1 cellular context compared by ENCODE assay signal in genomic region chr2:96527990-96528679, GRCh38.
TF ChIP-seq lines count a peak whose summit lies in the region.

No MANE protein-coding gene starts in this region.

TF ChIP-seq in GM12878, 131 proteins besides CTCF, POLR2A, EP300 and RAD21 (continued from another document):
- TF ChIP-seq ZBED1 (IDR thresholded peaks at IDR 0.05; ENCODE audit: borderline replicate concordance) (no peak), ZNF384 (IDR thresholded peaks at IDR 0.05; ENCODE audit: borderline replicate concordance, low read depth, low read length) (peak; percentile 69), ZSCAN29 (IDR thresholded peaks at IDR 0.05) (no peak), IKZF1 (conservative IDR thresholded peaks at IDR 0.05) (no peak; the same call in 1 of the 2 replicates), SIX5 (IDR thresholded peaks at IDR 0.05; ENCODE audit: low read depth, low read length, severe bottlenecking) (no peak), ZBTB4 (CRISPR knock-in tag; IDR thresholded peaks at IDR 0.05) (no peak), SPI1 (IDR thresholded peaks at IDR 0.05; ENCODE audit: borderline replicate concordance, insufficient read depth, low read depth, low read length) (peak; percentile 52; the same call in 1 of the 2 replicates)
TF ChIP-seq in GM12878: peak in this region for 23.
